In genomic region chr6:31837612-31838553, GRCh38 we compare ENCODE assay signal across 1 cellular context.
TF ChIP-seq lines count a peak whose summit lies in the region.

No MANE protein-coding gene starts in this region.

TF ChIP-seq in K562, 482 proteins besides CTCF, POLR2A, EP300 and RAD21 (continued from another document):
- TF ChIP-seq ZBTB11 (CRISPR knock-in tag; IDR thresholded peaks at IDR 0.05) (no peak), SMAD4 (CRISPR knock-in tag; conservative IDR thresholded peaks at IDR 0.05) (0 out of 2 replicates have a peak, but pooled peaks have one; percentile 17), HIVEP1 (CRISPR knock-in tag; IDR thresholded peaks at IDR 0.05) (no peak), ZFP1 (CRISPR knock-in tag; IDR thresholded peaks at IDR 0.05) (no peak), FOXP1 (CRISPR knock-in tag; IDR thresholded peaks at IDR 0.05) (peak; percentile 20; the same call in 1 of the 2 replicates)
